ENCODE assay signal across 35 cellular contexts in genomic region chr12:18853570-18854366, GRCh38.
"Had no signal": no experiment of that assay in that cellular context is flagged by ENCODE, and none has a peak within 500 bp of the region (broad histone marks: within the 10 kb centered on the region; RNA-seq: fewer than 3 reads in every experiment).

No MANE protein-coding gene starts in this region.

- H3K4me3 ChIP-seq: adrenal gland, body of pancreas, coronary artery, dorsolateral prefrontal cortex had no signal

- FAIRE-seq: frontal cortex had no signal

- H3K27ac ChIP-seq: adrenal gland, body of pancreas, coronary artery, dorsolateral prefrontal cortex had no signal

- H3K9me3 Mint-ChIP-seq: activated CD4-positive, alpha-beta memory T cell treated with anti-CD3 and anti-CD28 coated beads for 36 hours; activated CD4-positive, alpha-beta T cell treated with anti-CD3 and anti-CD28 coated beads, Interleukin-2, amount 10 ng/mL, durations not matched to agents 24 days and 14 days; activated naive CD4-positive, alpha-beta T cell treated with anti-CD3 and anti-CD28 coated beads, Interleukin-2, amount 50 U/mL, for 24 hours; activated naive CD8-positive, alpha-beta T cell treated with anti-CD3 and anti-CD28 coated beads for 36 hours; activated naive CD8-positive, alpha-beta T cell treated with anti-CD3 and anti-CD28 coated beads, Interleukin-2, amount 50 U/mL, for 24 hours; activated T-helper 1 cell treated with anti-CD3 and anti-CD28 coated beads, Interleukin-12 subunit alpha, Interleukin-12 subunit beta, Interleukin-2, Interleukin-4 antibody, amounts not matched to agents 30 ng/mL and 10 ng/mL and 1 ng/mL, durations not matched to agents 14 hours and 24 hours and 36 hours; activated T-helper 2 cell treated with anti-CD3 and anti-CD28 coated beads, Interferon-gamma antibody, Interleukin-2, Interleukin-4, amounts not matched to agents 10 μg/mL and 5 μg/mL and 100 μg/mL, durations not matched to agents 14 hours and 24 hours and 36 hours; dendritic cell treated with granulocyte-macrophage colony-stimulating factor and Interleukin-4, amounts not matched to agents 40 ng/mL and 50 ng/mL, for 4 days; endodermal cell; T-helper 2 cell treated with Interferon-gamma antibody and Interleukin-4, amounts not matched to agents 5 μg/mL and 100 μg/mL, for 36 hours had no signal

- H3K27me3 Mint-ChIP-seq: activated CD4-positive, alpha-beta T cell treated with anti-CD3 and anti-CD28 coated beads, Interleukin-2, amount 10 ng/mL, durations not matched to agents 24 days and 14 days; activated CD8-positive, alpha-beta memory T cell treated with anti-CD3 and anti-CD28 coated beads, Interleukin-2, amount 10 ng/mL, durations not matched to agents 7 days and 5 days; activated naive CD4-positive, alpha-beta T cell treated with anti-CD3 and anti-CD28 coated beads, Interleukin-2, amount 50 U/mL, for 24 hours; activated naive CD8-positive, alpha-beta T cell treated with anti-CD3 and anti-CD28 coated beads for 36 hours; dendritic cell treated with granulocyte-macrophage colony-stimulating factor and Interleukin-4, amounts not matched to agents 40 ng/mL and 50 ng/mL, for 4 days had no signal

- H3K4me3 Mint-ChIP-seq: activated CD4-positive, alpha-beta memory T cell treated with anti-CD3 and anti-CD28 coated beads for 36 hours; activated CD4-positive, alpha-beta T cell treated with anti-CD3 and anti-CD28 coated beads for 36 hours; activated CD4-positive, alpha-beta T cell treated with anti-CD3 and anti-CD28 coated beads, Interleukin-2, amount 10 ng/mL, durations not matched to agents 24 days and 14 days; activated CD8-positive, alpha-beta memory T cell treated with anti-CD3 and anti-CD28 coated beads, Interleukin-2, amount 10 ng/mL, durations not matched to agents 7 days and 5 days; activated CD8-positive, alpha-beta T cell treated with anti-CD3 and anti-CD28 coated beads, Interleukin-2, amount 10 ng/mL, durations not matched to agents 7 days and 5 days; activated naive CD4-positive, alpha-beta T cell treated with anti-CD3 and anti-CD28 coated beads for 36 hours; activated naive CD4-positive, alpha-beta T cell treated with anti-CD3 and anti-CD28 coated beads, Interleukin-2, amount 50 U/mL, for 24 hours; activated naive CD8-positive, alpha-beta T cell treated with anti-CD3 and anti-CD28 coated beads for 36 hours; activated naive CD8-positive, alpha-beta T cell treated with anti-CD3 and anti-CD28 coated beads, Interleukin-2, amount 50 U/mL, for 24 hours; activated T-helper 1 cell treated with anti-CD3 and anti-CD28 coated beads, Interleukin-12 subunit alpha, Interleukin-12 subunit beta, Interleukin-2, Interleukin-4 antibody, amounts not matched to agents 30 ng/mL and 10 ng/mL and 1 ng/mL, durations not matched to agents 14 hours and 24 hours and 36 hours; dendritic cell treated with granulocyte-macrophage colony-stimulating factor and Interleukin-4, amounts not matched to agents 40 ng/mL and 50 ng/mL, for 4 days; endodermal cell; T-helper 17 cell; T-helper 2 cell treated with Interferon-gamma antibody and Interleukin-4, amounts not matched to agents 5 μg/mL and 100 μg/mL, for 36 hours had no signal

- H3K36me3 Mint-ChIP-seq: activated CD4-positive, alpha-beta memory T cell treated with anti-CD3 and anti-CD28 coated beads for 36 hours; activated CD8-positive, alpha-beta memory T cell treated with anti-CD3 and anti-CD28 coated beads, Interleukin-2, amount 10 ng/mL, durations not matched to agents 7 days and 5 days; activated naive CD4-positive, alpha-beta T cell treated with anti-CD3 and anti-CD28 coated beads, Interleukin-2, amount 50 U/mL, for 24 hours; activated naive CD8-positive, alpha-beta T cell treated with anti-CD3 and anti-CD28 coated beads for 36 hours had no signal

- H3K4me1 ChIP-seq: adrenal gland, body of pancreas had no signal

- H3K36me3 ChIP-seq: adrenal gland had no signal

- H3K27me3 ChIP-seq: adrenal gland, body of pancreas had no signal

- DNase-seq: activated CD4-positive, alpha-beta memory T cell treated with anti-CD3 and anti-CD28 coated beads for 36 hours; activated CD4-positive, alpha-beta T cell treated with anti-CD3 and anti-CD28 coated beads for 36 hours; activated CD4-positive, alpha-beta T cell treated with anti-CD3 and anti-CD28 coated beads, Interleukin-2, amount 10 ng/mL, durations not matched to agents 24 days and 14 days; activated CD4-positive, CD25-positive, alpha-beta regulatory T cell; activated CD4-positive, CD25-positive, alpha-beta regulatory T cell treated with anti-CD3 and anti-CD28 coated beads, Interleukin-2, amount 50 U/mL, for 72 hours; activated CD8-positive, alpha-beta memory T cell treated with anti-CD3 and anti-CD28 coated beads, Interleukin-2, amount 10 ng/mL, durations not matched to agents 7 days and 5 days; activated CD8-positive, alpha-beta memory T cell treated with anti-CD3 and anti-CD28 coated beads, Interleukin-2, amount 50 U/mL, for 4 hours; activated CD8-positive, alpha-beta T cell treated with anti-CD3 and anti-CD28 coated beads, Interleukin-2, amount 10 ng/mL, durations not matched to agents 7 days and 5 days; activated effector memory CD4-positive, alpha-beta T cell treated with anti-CD3 and anti-CD28 coated beads, Interleukin-2, amount 50 U/mL, for 16 hours; activated naive CD4-positive, alpha-beta T cell treated with anti-CD3 and anti-CD28 coated beads for 36 hours; activated naive CD8-positive, alpha-beta T cell treated with anti-CD3 and anti-CD28 coated beads for 36 hours; activated naive CD8-positive, alpha-beta T cell treated with anti-CD3 and anti-CD28 coated beads, Interleukin-2, amount 50 U/mL, for 24 hours; activated T-cell treated with anti-CD3 and anti-CD28 coated beads, Interleukin-2, amount 50 U/mL, for 1 hour; activated T-cell treated with anti-CD3 and anti-CD28 coated beads, Interleukin-2, amount 50 U/mL, for 48 hours; adrenal gland; amygdala; aorta; body of pancreas; central memory CD4-positive, alpha-beta T cell; cerebellar nuclear complex; dorsolateral prefrontal cortex; effector memory CD4-positive, alpha-beta T cell; endodermal cell; foreskin fibroblast; T-helper 1 cell; T-helper 17 cell; T1000 had no signal

- H3K9me3 ChIP-seq: adrenal gland, body of pancreas had no signal

- H3K4me1 Mint-ChIP-seq: activated CD4-positive, alpha-beta T cell treated with anti-CD3 and anti-CD28 coated beads, Interleukin-2, amount 10 ng/mL, durations not matched to agents 24 days and 14 days; activated CD8-positive, alpha-beta memory T cell treated with anti-CD3 and anti-CD28 coated beads, Interleukin-2, amount 10 ng/mL, durations not matched to agents 7 days and 5 days; activated naive CD4-positive, alpha-beta T cell treated with anti-CD3 and anti-CD28 coated beads, Interleukin-2, amount 50 U/mL, for 24 hours; activated naive CD8-positive, alpha-beta T cell treated with anti-CD3 and anti-CD28 coated beads for 36 hours had no signal

- ATAC-seq: activated CD4-positive, alpha-beta T cell treated with anti-CD3 and anti-CD28 coated beads for 36 hours; activated CD8-positive, alpha-beta memory T cell treated with anti-CD3 and anti-CD28 coated beads, Interleukin-2, amount 10 ng/mL, durations not matched to agents 7 days and 5 days; activated CD8-positive, alpha-beta T cell treated with anti-CD3 and anti-CD28 coated beads, Interleukin-2, amount 10 ng/mL, durations not matched to agents 7 days and 5 days; activated naive CD8-positive, alpha-beta T cell treated with anti-CD3 and anti-CD28 coated beads, Interleukin-2, amount 50 U/mL, for 24 hours; body of pancreas; esophagus mucosa; T-helper 17 cell had no signal

- H3K27ac Mint-ChIP-seq: activated CD4-positive, alpha-beta memory T cell treated with anti-CD3 and anti-CD28 coated beads for 36 hours; activated CD4-positive, alpha-beta T cell treated with anti-CD3 and anti-CD28 coated beads for 36 hours; activated CD4-positive, alpha-beta T cell treated with anti-CD3 and anti-CD28 coated beads, Interleukin-2, amount 10 ng/mL, durations not matched to agents 24 days and 14 days; activated CD8-positive, alpha-beta memory T cell treated with anti-CD3 and anti-CD28 coated beads, Interleukin-2, amount 10 ng/mL, durations not matched to agents 7 days and 5 days; activated CD8-positive, alpha-beta T cell treated with anti-CD3 and anti-CD28 coated beads, Interleukin-2, amount 10 ng/mL, durations not matched to agents 7 days and 5 days; activated naive CD4-positive, alpha-beta T cell treated with anti-CD3 and anti-CD28 coated beads for 36 hours; activated naive CD4-positive, alpha-beta T cell treated with anti-CD3 and anti-CD28 coated beads, Interleukin-2, amount 50 U/mL, for 24 hours; activated naive CD8-positive, alpha-beta T cell treated with anti-CD3 and anti-CD28 coated beads for 36 hours; activated naive CD8-positive, alpha-beta T cell treated with anti-CD3 and anti-CD28 coated beads, Interleukin-2, amount 50 U/mL, for 24 hours; activated T-helper 1 cell treated with anti-CD3 and anti-CD28 coated beads, Interleukin-12 subunit alpha, Interleukin-12 subunit beta, Interleukin-2, Interleukin-4 antibody, amounts not matched to agents 30 ng/mL and 10 ng/mL and 1 ng/mL, durations not matched to agents 14 hours and 24 hours and 36 hours; activated T-helper 2 cell treated with anti-CD3 and anti-CD28 coated beads, Interferon-gamma antibody, Interleukin-2, Interleukin-4, amounts not matched to agents 10 μg/mL and 5 μg/mL and 100 μg/mL, durations not matched to agents 14 hours and 24 hours and 36 hours; dendritic cell treated with granulocyte-macrophage colony-stimulating factor and Interleukin-4, amounts not matched to agents 40 ng/mL and 50 ng/mL, for 4 days; endodermal cell; T-helper 17 cell; T-helper 2 cell treated with Interferon-gamma antibody and Interleukin-4, amounts not matched to agents 5 μg/mL and 100 μg/mL, for 36 hours had no signal
